Comparison of ENCODE assay signal across 9 cellular contexts in the genomic region with DNA sequence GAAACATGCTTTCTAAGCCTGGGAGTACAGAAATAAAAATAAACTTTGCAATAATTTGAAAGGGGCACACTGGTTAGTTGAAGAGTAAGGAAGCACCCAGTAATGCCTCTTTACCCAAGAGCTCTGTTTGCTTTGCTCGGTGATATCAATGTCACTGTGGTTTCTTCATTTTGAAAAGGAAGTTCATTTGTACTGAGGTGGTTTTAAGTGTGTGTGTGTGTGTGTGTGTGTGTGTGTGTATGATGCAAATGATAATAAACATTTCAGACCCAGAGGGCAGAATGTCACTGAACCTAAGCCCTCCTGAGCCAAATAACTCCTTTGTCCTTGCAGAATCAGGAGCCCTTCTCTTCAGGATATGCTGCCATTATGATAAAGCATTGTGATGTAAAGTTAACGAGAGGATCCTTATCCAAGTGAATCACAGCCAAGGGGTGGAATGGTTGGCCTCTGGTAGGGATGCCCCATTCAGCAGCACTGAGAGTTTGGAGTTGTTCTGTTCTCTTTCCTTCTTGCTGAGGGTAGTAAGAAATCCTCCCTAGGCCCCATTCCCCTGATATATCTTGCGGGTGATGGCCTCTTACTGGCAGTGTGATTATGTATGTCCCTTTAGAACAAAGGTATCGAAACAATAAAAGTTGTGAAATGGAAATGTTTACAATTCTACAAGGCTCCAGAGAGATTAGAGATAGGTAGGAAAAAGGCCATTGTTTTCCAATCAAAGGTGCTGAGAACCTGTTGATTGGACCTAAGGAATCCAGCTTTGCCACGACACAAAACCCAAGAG. TPM values are rescaled to one million over a fixed set of nuclear protein-coding genes. Genes with fewer than 3 reads are reported as not detected.
DNase-seq lines count a peak whose midpoint lies in the region; ATAC-seq and TF ChIP-seq lines count a peak whose summit lies in the region.
"Had no signal": no experiment of that assay in that cellular context is flagged by ENCODE, and none has a peak within 500 bp of the region (broad histone marks: within the 10 kb centered on the region; RNA-seq: fewer than 3 reads in every experiment).

No MANE protein-coding gene starts in this region.

- ATAC-seq in activated CD8-positive, alpha-beta T cell treated with anti-CD3 and anti-CD28 coated beads, Interleukin-2, amount 10 ng/mL, durations not matched to agents 7 days and 5 days: peak; percentile 55

- peak overlapping the region; percentile 68 for H3K27ac Mint-ChIP-seq in activated CD8-positive, alpha-beta T cell treated with anti-CD3 and anti-CD28 coated beads, Interleukin-2, amount 10 ng/mL, durations not matched to agents 7 days and 5 days

- no peaks in the 10 kb centered on the region for H3K27me3 ChIP-seq in Loucy (ENCODE audit: insufficient read depth, low read length, poor library complexity, severe bottlenecking)
- no peaks in the 10 kb centered on the region for H3K27me3 ChIP-seq in muscle layer of duodenum (ENCODE audit: low read depth, low read length)

- peak overlapping the region; percentile 87 for H3K4me2 ChIP-seq in Loucy (ENCODE audit: low read depth, low read length, poor library complexity, severe bottlenecking)

- CTCF ChIA-PET in activated CD8-positive, alpha-beta T cell treated with anti-CD3 and anti-CD28 coated beads, Interleukin-2, amount 10 ng/mL, durations not matched to agents 7 days and 5 days (lab: Charles Lee): interaction anchor here (20.5 kb wide), 1 partner anchor 25 kb away, joined by 457 read pairs; no protein-coding TSS in a partner anchor

- H3K9ac ChIP-seq in Loucy (ENCODE audit: low read depth, low read length, poor library complexity, severe bottlenecking): peak overlapping the region; percentile 15

- peaks cover 85% of the 10 kb centered on the region for H3K4me1 ChIP-seq in Loucy (ENCODE audit: insufficient read depth, low read length, poor library complexity, severe bottlenecking)
- H3K4me1 ChIP-seq in muscle layer of duodenum (ENCODE audit: control insufficient read depth in 1 of 2, insufficient read depth in 2 of 2, low read length in 2 of 2): peaks cover 0 to 24% of the 10 kb centered on the region in 2 donors

- peaks cover 6% of the 10 kb centered on the region for H3F3A ChIP-seq in Loucy (ENCODE audit: low read depth)

- H3K79me2 ChIP-seq in Loucy (ENCODE audit: insufficient read depth, low read length): peaks cover 98% of the 10 kb centered on the region

- peak; percentile 16 for DNase-seq in NCI-H345 (lab: John Stamatoyannopoulos, UW)
- DNase-seq in NCI-H345 treated with DMSO at 0.1 percent for 48 hours (lab: John Stamatoyannopoulos, UW; ENCODE audit: unreplicated experiment): no peak
- peak; percentile 77 for DNase-seq in activated CD8-positive, alpha-beta T cell treated with anti-CD3 and anti-CD28 coated beads, Interleukin-2, amount 10 ng/mL, durations not matched to agents 7 days and 5 days
- DNase-seq in effector CD8-positive, alpha-beta T cell (lab: John Stamatoyannopoulos, UW): no peak
- DNase-seq in nucleus accumbens (lab: John Stamatoyannopoulos, UW): no peak
- DNase-seq in hypothalamus (lab: John Stamatoyannopoulos, UW): no peak
- DNase-seq: NCI-H187 treated with DMSO at 0.1 percent for 48 hours had no signal

- no peaks in the 10 kb centered on the region for H3K36me3 ChIP-seq in Loucy (ENCODE audit: insufficient read depth, low read length)
- no peaks in the 10 kb centered on the region for H3K36me3 ChIP-seq in muscle layer of duodenum (ENCODE audit: control insufficient read depth in 1 of 2, insufficient read depth in 2 of 2, low read length in 2 of 2)

- peaks cover 44% of the 10 kb centered on the region for H3K4me1 Mint-ChIP-seq in activated CD8-positive, alpha-beta T cell treated with anti-CD3 and anti-CD28 coated beads, Interleukin-2, amount 10 ng/mL, durations not matched to agents 7 days and 5 days (ENCODE audit: low read depth)

- H3K9me2 ChIP-seq in Loucy (replicated peaks; ENCODE audit: low read depth, low read length): no peaks in the 10 kb centered on the region

- no peak for TF ChIP-seq CTCF in Loucy (conservative IDR thresholded peaks at IDR 0.05; ENCODE audit: low read length)

- H3K4me3 ChIP-seq in Loucy (ENCODE audit: low read length, poor library complexity, severe bottlenecking) (peak overlapping the region; percentile 45), muscle layer of duodenum (ENCODE audit: low read depth in 1 of 2, low read length in 2 of 2) (no peak overlapping the region)

- peak overlapping the region; percentile 14 for H3K4me3 Mint-ChIP-seq in activated CD8-positive, alpha-beta T cell treated with anti-CD3 and anti-CD28 coated beads, Interleukin-2, amount 10 ng/mL, durations not matched to agents 7 days and 5 days

- H3K27ac ChIP-seq in muscle layer of duodenum (ENCODE audit: low read length): peak overlapping the region; percentile 46

- peaks cover 83% of the 10 kb centered on the region for H4K20me1 ChIP-seq in Loucy (ENCODE audit: insufficient read depth, low read length, poor library complexity, severe bottlenecking)

- H3K9me3 ChIP-seq in Loucy (ENCODE audit: insufficient read depth, low read depth, low read length) (no peaks in the 10 kb centered on the region), muscle layer of duodenum (ENCODE audit: control insufficient read depth in 1 of 2, low read length in 2 of 2) (no peaks in the 10 kb centered on the region)

- H3K27me3 Mint-ChIP-seq in activated CD8-positive, alpha-beta T cell treated with anti-CD3 and anti-CD28 coated beads, Interleukin-2, amount 10 ng/mL, durations not matched to agents 7 days and 5 days (ENCODE audit: low read depth): peaks cover 18% of the 10 kb centered on the region

- H3K36me3 Mint-ChIP-seq in activated CD8-positive, alpha-beta T cell treated with anti-CD3 and anti-CD28 coated beads, Interleukin-2, amount 10 ng/mL, durations not matched to agents 7 days and 5 days (ENCODE audit: low read depth): peaks cover 4% of the 10 kb centered on the region

- no peak overlapping the region for H2AFZ ChIP-seq in Loucy (ENCODE audit: low read length)

- H3K9me3 Mint-ChIP-seq in activated CD8-positive, alpha-beta T cell treated with anti-CD3 and anti-CD28 coated beads, Interleukin-2, amount 10 ng/mL, durations not matched to agents 7 days and 5 days (ENCODE audit: insufficient read depth): no peaks in the 10 kb centered on the region

- POLR2A ChIA-PET in activated CD8-positive, alpha-beta T cell treated with anti-CD3 and anti-CD28 coated beads, Interleukin-2, amount 10 ng/mL, durations not matched to agents 7 days and 5 days (lab: Charles Lee): interaction anchor here (0.6 to 0.7 kb wide), 3 partner anchors 22 to 197 kb away, joined by 3 to 6 read pairs (median 3); no protein-coding TSS in a partner anchor

RNA-seq across cellular contexts. Expression of a gene that starts 7.6 kb away (rescaled TPM):
- total RNA-seq in activated CD8-positive, alpha-beta T cell treated with anti-CD3 and anti-CD28 coated beads, Interleukin-2, amount 10 ng/mL, durations not matched to agents 7 days and 5 days: 10 to 100 TPM; 14.6 to 15.0 TPM

Comparison
In these comparisons a context has a peak if more than half of its experiments do, and no peak if none do; other contexts are left out.
1. DNase-seq: peak in NCI-H345 (single experiment) and activated CD8-positive, alpha-beta T cell treated with anti-CD3 and anti-CD28 coated beads, Interleukin-2, amount 10 ng/mL, durations not matched to agents 7 days and 5 days (single experiment); none in NCI-H345 treated with DMSO at 0.1 percent for 48 hours (single experiment), effector CD8-positive, alpha-beta T cell (single experiment), nucleus accumbens (0 of 56) and hypothalamus (0 of 51).